Comparison of ENCODE assay signal across 1 cellular context in genomic region chr11:1071571-1072115, GRCh38.
TF ChIP-seq lines count a peak whose summit lies in the region.

No MANE protein-coding gene starts in this region.

TF ChIP-seq in HCT116, 20 proteins besides CTCF, POLR2A, EP300 and RAD21:
- TF ChIP-seq, protein P1, sequence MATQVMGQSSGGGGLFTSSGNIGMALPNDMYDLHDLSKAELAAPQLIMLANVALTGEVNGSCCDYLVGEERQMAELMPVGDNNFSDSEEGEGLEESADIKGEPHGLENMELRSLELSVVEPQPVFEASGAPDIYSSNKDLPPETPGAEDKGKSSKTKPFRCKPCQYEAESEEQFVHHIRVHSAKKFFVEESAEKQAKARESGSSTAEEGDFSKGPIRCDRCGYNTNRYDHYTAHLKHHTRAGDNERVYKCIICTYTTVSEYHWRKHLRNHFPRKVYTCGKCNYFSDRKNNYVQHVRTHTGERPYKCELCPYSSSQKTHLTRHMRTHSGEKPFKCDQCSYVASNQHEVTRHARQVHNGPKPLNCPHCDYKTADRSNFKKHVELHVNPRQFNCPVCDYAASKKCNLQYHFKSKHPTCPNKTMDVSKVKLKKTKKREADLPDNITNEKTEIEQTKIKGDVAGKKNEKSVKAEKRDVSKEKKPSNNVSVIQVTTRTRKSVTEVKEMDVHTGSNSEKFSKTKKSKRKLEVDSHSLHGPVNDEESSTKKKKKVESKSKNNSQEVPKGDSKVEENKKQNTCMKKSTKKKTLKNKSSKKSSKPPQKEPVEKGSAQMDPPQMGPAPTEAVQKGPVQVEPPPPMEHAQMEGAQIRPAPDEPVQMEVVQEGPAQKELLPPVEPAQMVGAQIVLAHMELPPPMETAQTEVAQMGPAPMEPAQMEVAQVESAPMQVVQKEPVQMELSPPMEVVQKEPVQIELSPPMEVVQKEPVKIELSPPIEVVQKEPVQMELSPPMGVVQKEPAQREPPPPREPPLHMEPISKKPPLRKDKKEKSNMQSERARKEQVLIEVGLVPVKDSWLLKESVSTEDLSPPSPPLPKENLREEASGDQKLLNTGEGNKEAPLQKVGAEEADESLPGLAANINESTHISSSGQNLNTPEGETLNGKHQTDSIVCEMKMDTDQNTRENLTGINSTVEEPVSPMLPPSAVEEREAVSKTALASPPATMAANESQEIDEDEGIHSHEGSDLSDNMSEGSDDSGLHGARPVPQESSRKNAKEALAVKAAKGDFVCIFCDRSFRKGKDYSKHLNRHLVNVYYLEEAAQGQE (IDR thresholded peaks at IDR 0.05; ENCODE audit: low read depth): no peak
- no peak for TF ChIP-seq ZFX (IDR thresholded peaks at IDR 0.05)
- no peak for TF ChIP-seq EZH2phosphoT487 (IDR thresholded peaks at IDR 0.05; ENCODE audit: borderline replicate concordance)
- TF ChIP-seq JUND (IDR thresholded peaks at IDR 0.05): no peak
- TF ChIP-seq CEBPB (IDR thresholded peaks at IDR 0.05; ENCODE audit: low read depth): no peak
- TF ChIP-seq YY1 (IDR thresholded peaks at IDR 0.05; ENCODE audit: extremely low read depth, insufficient replicate concordance, low read depth, low read length): no peak
- no peak for TF ChIP-seq CBX3 (IDR thresholded peaks at IDR 0.05; ENCODE audit: low read depth)
- no peak for TF ChIP-seq SRF (IDR thresholded peaks at IDR 0.05; ENCODE audit: low read depth)
- TF ChIP-seq POLR2AphosphoS5 (IDR thresholded peaks at IDR 0.05; ENCODE audit: low read depth, low read length): no peak
